ENCODE assay signal across 9 cellular contexts in the genomic region with DNA sequence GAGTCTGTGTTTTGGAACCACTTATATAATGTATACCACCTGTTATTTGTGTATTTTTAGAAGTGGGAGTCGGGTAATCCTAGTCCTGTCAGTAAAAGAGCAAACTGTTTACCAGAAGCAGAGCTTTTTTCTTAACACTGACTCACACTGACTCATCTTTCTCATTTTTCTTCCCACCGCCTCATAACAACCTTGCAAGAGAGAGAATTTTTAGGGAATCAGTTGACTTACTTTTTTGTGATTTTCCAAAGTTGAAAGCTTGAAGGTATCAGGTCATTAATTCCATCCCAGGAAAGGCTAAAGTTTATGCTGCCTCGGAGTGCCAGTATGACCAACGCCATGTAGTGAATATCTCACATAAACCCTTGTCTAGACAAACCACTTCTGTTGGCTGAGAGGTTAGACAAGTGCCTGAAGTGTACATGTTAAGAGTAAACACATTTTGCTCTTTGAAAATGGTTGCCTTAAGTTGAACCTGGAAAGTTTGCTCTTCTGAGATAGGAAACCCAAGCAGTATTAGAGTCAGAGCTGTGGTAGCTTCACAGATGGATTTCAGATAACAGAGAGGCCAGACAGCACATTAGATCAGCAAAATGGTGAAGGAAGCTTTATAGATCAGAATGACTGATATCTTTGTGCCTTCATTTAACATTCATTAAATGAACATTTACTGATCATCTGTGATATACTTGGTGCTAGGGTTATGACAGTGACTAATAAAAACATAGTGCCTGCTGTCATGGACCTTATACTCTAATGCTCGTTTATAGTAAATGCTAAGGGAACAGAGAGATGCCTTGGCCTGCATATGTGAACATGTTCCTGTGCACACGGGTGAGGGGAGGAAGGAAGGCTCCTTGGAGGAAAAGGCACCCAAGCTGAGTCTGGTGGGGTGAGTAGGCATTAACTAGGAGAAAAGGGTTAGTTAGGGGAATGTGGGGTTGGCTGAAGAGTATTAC. TPM values are rescaled to one million over a fixed set of nuclear protein-coding genes. Genes with fewer than 3 reads are reported as not detected.
DNase-seq lines count a peak whose midpoint lies in the region; ATAC-seq and TF ChIP-seq lines count a peak whose summit lies in the region.
"Had no signal": no experiment of that assay in that cellular context is flagged by ENCODE, and none has a peak within 500 bp of the region (broad histone marks: within the 10 kb centered on the region; RNA-seq: fewer than 3 reads in every experiment).

No MANE protein-coding gene starts in this region.

- intact Hi-C loops in spleen (cut with DNase I; ENCODE audit: low total_unique reads), result no loop called here

- no peaks in the 10 kb centered on the region for H3K36me3 Mint-ChIP-seq in activated CD8-positive, alpha-beta memory T cell treated with anti-CD3 and anti-CD28 coated beads, Interleukin-2, amount 10 ng/mL, durations not matched to agents 7 days and 5 days

- no peaks in the 10 kb centered on the region for H3K27me3 ChIP-seq in RWPE2 (ENCODE audit: insufficient read depth, poor library complexity, severe bottlenecking)
- H3K27me3 ChIP-seq in spleen (replicated peaks in 1 of 7), result no peaks in the 10 kb centered on the region

- peaks cover 13% of the 10 kb centered on the region for H3K4me1 Mint-ChIP-seq in activated CD8-positive, alpha-beta memory T cell treated with anti-CD3 and anti-CD28 coated beads, Interleukin-2, amount 10 ng/mL, durations not matched to agents 7 days and 5 days
- H3K4me1 Mint-ChIP-seq: B cell had no signal

- peaks cover 12% of the 10 kb centered on the region for H3K4me1 ChIP-seq in RWPE2 (ENCODE audit: insufficient read depth, poor library complexity, severe bottlenecking)
- H3K4me1 ChIP-seq in spleen, result peaks cover 0 to 11% (median 0%) of the 10 kb centered on the region in 6 donors

- H3K27ac Mint-ChIP-seq in activated CD8-positive, alpha-beta memory T cell treated with anti-CD3 and anti-CD28 coated beads, Interleukin-2, amount 10 ng/mL, durations not matched to agents 7 days and 5 days, result no peak overlapping the region
- H3K27ac Mint-ChIP-seq: B cell had no signal

- CTCF ChIA-PET in activated CD8-positive, alpha-beta memory T cell treated with anti-CD3 and anti-CD28 coated beads, Interleukin-2, amount 10 ng/mL, durations not matched to agents 7 days and 5 days (lab: Charles Lee), result interaction anchor here (1.0 to 1.4 kb wide), 3 partner anchors 10 to 56 kb away, joined by 3 to 4 read pairs (median 3); no protein-coding TSS in a partner anchor

- H3K9me3 ChIP-seq in RWPE2 (ENCODE audit: severe bottlenecking) (no peaks in the 10 kb centered on the region), spleen (no peaks in the 10 kb centered on the region)

- DNase-seq in NCI-H2107 treated with DMSO at 0.1 percent for 48 hours (lab: John Stamatoyannopoulos, UW; ENCODE audit: unreplicated experiment) (peak; percentile 2), NCI-H2107 (lab: John Stamatoyannopoulos, UW) (no peak), RWPE2 (ENCODE audit: low spot score) (no peak), fibroblast of mammary gland (ENCODE audit: low read depth) (peak; percentile 96), spleen (no peak), COLO668 (lab: John Stamatoyannopoulos, UW; ENCODE audit: unreplicated experiment) (no peak)
- no peak for DNase-seq in activated CD8-positive, alpha-beta memory T cell treated with anti-CD3 and anti-CD28 coated beads, Interleukin-2, amount 10 ng/mL, durations not matched to agents 7 days and 5 days
- no peak for DNase-seq in stimulated activated CD4-positive, alpha-beta T cell treated with anti-CD3 and anti-CD28 coated beads, Interleukin-4, amount 100 ng/mL, for 4 hours

- H3K27ac ChIP-seq in RWPE2 (ENCODE audit: poor library complexity, severe bottlenecking) (no peak overlapping the region), spleen (peak overlapping the region in 6 of 8 donors; percentile 17 to 37 (median 26))

- peak; percentile 95 for ATAC-seq in RWPE2 (ENCODE audit: low read depth)
- ATAC-seq in activated CD8-positive, alpha-beta memory T cell treated with anti-CD3 and anti-CD28 coated beads, Interleukin-2, amount 10 ng/mL, durations not matched to agents 7 days and 5 days, result no peak

- no peak overlapping the region for H3K4me3 Mint-ChIP-seq in activated CD8-positive, alpha-beta memory T cell treated with anti-CD3 and anti-CD28 coated beads, Interleukin-2, amount 10 ng/mL, durations not matched to agents 7 days and 5 days
- H3K4me3 Mint-ChIP-seq: B cell had no signal

- no peak for TF ChIP-seq CTCF in RWPE2 (IDR thresholded peaks at IDR 0.05; ENCODE audit: poor library complexity, severe bottlenecking)
- TF ChIP-seq CTCF in fibroblast of mammary gland (conservative IDR thresholded peaks at IDR 0.05; ENCODE audit: control insufficient read depth, insufficient read depth, low read depth, low read length), result no peak
- no peak for TF ChIP-seq CTCF in spleen (IDR thresholded peaks at IDR 0.05 in 8 of 11, conservative IDR thresholded peaks at IDR 0.05 in 3 of 11)

- no peak overlapping the region for H3K4me3 ChIP-seq in RWPE2 (ENCODE audit: severe bottlenecking)
- H3K4me3 ChIP-seq in fibroblast of mammary gland (ENCODE audit: control insufficient read depth, low read depth, low read length), result no peak overlapping the region
- no peak overlapping the region for H3K4me3 ChIP-seq in spleen

- peaks cover 5% of the 10 kb centered on the region; the same call in 1 of the 2 replicates for H3K36me3 ChIP-seq in RWPE2 (ENCODE audit: low read depth)
- H3K36me3 ChIP-seq in spleen, result no peaks in the 10 kb centered on the region

- 53 to 67% (median 59%) methylated on average over 6 of the region's 6 CpGs for WGBS in spleen, 5 donors

- peaks cover 5% of the 10 kb centered on the region for H3K27me3 Mint-ChIP-seq in activated CD8-positive, alpha-beta memory T cell treated with anti-CD3 and anti-CD28 coated beads, Interleukin-2, amount 10 ng/mL, durations not matched to agents 7 days and 5 days
- H3K27me3 Mint-ChIP-seq: B cell had no signal

- no peaks in the 10 kb centered on the region for H3K9me3 Mint-ChIP-seq in activated CD8-positive, alpha-beta memory T cell treated with anti-CD3 and anti-CD28 coated beads, Interleukin-2, amount 10 ng/mL, durations not matched to agents 7 days and 5 days (ENCODE audit: low read depth)

- TF ChIP-seq POLR2A in spleen (IDR thresholded peaks at IDR 0.05), result no peak

RNA-seq across cellular contexts. Expression of a gene that starts 29.1 kb away (rescaled TPM):
- total RNA-seq in spleen, result 10 to 100 TPM; 37.5 to 82.6 (median 47.6) TPM
- 10 to 100 TPM; 64.6 to 82.1 (median 74.9) TPM for polyA plus RNA-seq in spleen
- 1 to 10 TPM; 1.1 to 1.6 TPM for total RNA-seq in activated CD8-positive, alpha-beta memory T cell treated with anti-CD3 and anti-CD28 coated beads, Interleukin-2, amount 10 ng/mL, durations not matched to agents 7 days and 5 days

RNA-seq across cellular contexts. Expression of a gene that starts 31.4 kb away (rescaled TPM):
- 100 to 1,000 TPM in 2 of 7 donors, 10 to 100 TPM in 5; 73.2 to 117 (median 90.3) TPM for total RNA-seq in spleen
- 10 to 100 TPM; 14.5 to 23.9 (median 20.8) TPM for polyA plus RNA-seq in spleen
- 10 to 100 TPM; 50.1 to 64.6 TPM for total RNA-seq in activated CD8-positive, alpha-beta memory T cell treated with anti-CD3 and anti-CD28 coated beads, Interleukin-2, amount 10 ng/mL, durations not matched to agents 7 days and 5 days

Comparison
In these comparisons a context has a peak if more than half of its experiments do, and no peak if none do; other contexts are left out.
1. DNase-seq: peak in NCI-H2107 treated with DMSO at 0.1 percent for 48 hours (single experiment) and fibroblast of mammary gland (single experiment); none in NCI-H2107 (single experiment), RWPE2 (single experiment), spleen (single experiment), activated CD8-positive, alpha-beta memory T cell treated with anti-CD3 and anti-CD28 coated beads, Interleukin-2, amount 10 ng/mL, durations not matched to agents 7 days and 5 days (single experiment), COLO668 (single experiment) and stimulated activated CD4-positive, alpha-beta T cell treated with anti-CD3 and anti-CD28 coated beads, Interleukin-4, amount 100 ng/mL, for 4 hours (0 of 2).
2. RNA of a gene that starts 29.1 kb away (total RNA-seq): 37.5 to 82.6 TPM in spleen; 1.1 to 1.6 TPM in activated CD8-positive, alpha-beta memory T cell treated with anti-CD3 and anti-CD28 coated beads, Interleukin-2, amount 10 ng/mL, durations not matched to agents 7 days and 5 days; every median in the first group is over 10 times any median in the second.